8 cellular contexts compared by ENCODE assay signal in the genomic region with DNA sequence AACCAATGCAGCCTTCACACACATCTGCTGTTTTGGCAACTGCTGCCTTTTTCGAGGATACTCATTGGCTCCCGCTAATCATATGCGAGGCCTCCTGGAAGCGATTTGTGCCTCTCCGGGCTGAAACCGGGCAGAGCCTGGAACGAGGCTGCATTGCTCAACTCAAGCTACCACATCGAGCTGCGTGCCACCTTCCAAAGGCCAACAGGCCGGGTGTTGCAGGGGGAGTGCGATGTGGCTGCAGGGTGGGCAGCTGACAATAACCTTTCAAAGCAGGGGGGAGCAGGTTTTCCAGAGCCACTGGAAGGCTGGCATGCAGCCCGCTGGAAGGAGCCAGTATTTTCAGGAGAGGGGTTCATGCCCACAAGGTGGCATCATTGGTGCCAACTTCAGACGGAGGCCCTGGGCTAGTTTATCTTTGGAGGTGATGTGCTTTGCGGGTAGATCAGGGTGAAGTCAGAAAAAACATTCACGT.
DNase-seq lines count a peak whose midpoint lies in the region; ATAC-seq lines count a peak whose summit lies in the region.

No MANE protein-coding gene starts in this region.

- peak; percentile 60 for DNase-seq in NCI-H82 (lab: John Stamatoyannopoulos, UW)
- no peak for DNase-seq in NCI-H82 treated with DMSO at 0.1 percent for 48 hours (lab: John Stamatoyannopoulos, UW; ENCODE audit: unreplicated experiment)
- DNase-seq in NCI-H446 (lab: John Stamatoyannopoulos, UW): peak; percentile 75 to 91
- peak; percentile 27 for DNase-seq in activated T-cell treated with anti-CD3 and anti-CD28 coated beads for 24 hours (ENCODE audit: low read depth)
- DNase-seq in glomerular visceral epithelial cell (ENCODE audit: extremely low spot score): peak; percentile 43
- DNase-seq in stimulated activated CD4-positive, alpha-beta T cell treated with anti-CD3 and anti-CD28 coated beads, Interleukin-15, amount 100 ng/mL, for 48 hours (ENCODE audit: low read depth in 2 of 2): peak; percentile 4 to 10
- DNase-seq in NCI-H2227 (lab: John Stamatoyannopoulos, UW; ENCODE audit: unreplicated experiment): no peak

- ATAC-seq in GM19452 (IDR thresholded peaks at IDR 0.05; ENCODE audit: unreplicated experiment): no peak

Comparison
In these comparisons a context has a peak if more than half of its experiments do, and no peak if none do; other contexts are left out.
1. DNase-seq: peak in NCI-H82 (single experiment), NCI-H446 (2 of 2), activated T-cell treated with anti-CD3 and anti-CD28 coated beads for 24 hours (single experiment), glomerular visceral epithelial cell (single experiment) and stimulated activated CD4-positive, alpha-beta T cell treated with anti-CD3 and anti-CD28 coated beads, Interleukin-15, amount 100 ng/mL, for 48 hours (2 of 2); none in NCI-H82 treated with DMSO at 0.1 percent for 48 hours (single experiment) and NCI-H2227 (single experiment).